In genomic region chr3:45443459-45443858, GRCh38 we compare ENCODE assay signal across 26 cellular contexts.
"Had no signal": no experiment of that assay in that cellular context is flagged by ENCODE, and none has a peak within 500 bp of the region (broad histone marks: within the 10 kb centered on the region; RNA-seq: fewer than 3 reads in every experiment).

No MANE protein-coding gene starts in this region.

- H3K9me3 ChIP-seq: adrenal gland, ascending aorta, esophagus muscularis mucosa, pancreas, prostate gland, vagina had no signal

- H3K4me1 ChIP-seq: adrenal gland, esophagus muscularis mucosa, pancreas, prostate gland had no signal

- H3K9me3 Mint-ChIP-seq: activated B cell treated with CpG ODN at 0.5 μM for 24 hours; activated naive CD4-positive, alpha-beta T cell treated with anti-CD3 and anti-CD28 coated beads for 36 hours; activated T-helper 1 cell treated with anti-CD3 and anti-CD28 coated beads, Interleukin-12 subunit alpha, Interleukin-12 subunit beta, Interleukin-2, Interleukin-4 antibody, amounts not matched to agents 30 ng/mL and 10 ng/mL and 1 ng/mL, durations not matched to agents 14 hours and 24 hours and 36 hours; natural killer cell treated with Interleukin-12 subunit alpha and Interleukin-12 subunit beta and Interleukin-15 and Interleukin-18, amount 100 ng/mL, for 72 hours; stimulated activated naive CD8-positive, alpha-beta T cell treated with anti-CD3 and anti-CD28 coated beads, Interleukin-15, Interleukin-2, amounts not matched to agents 100 ng/mL and 50 ng/mL, for 24 hours; T-helper 2 cell treated with Interferon-gamma antibody and Interleukin-4, amounts not matched to agents 5 μg/mL and 100 μg/mL, for 36 hours; type B pancreatic cell had no signal

- ATAC-seq: left colon; natural killer cell treated with Interleukin-12 subunit alpha and Interleukin-12 subunit beta and Interleukin-15 and Interleukin-18, amount 100 ng/mL, for 72 hours; pancreas; sciatic nerve; stimulated activated effector memory CD8-positive, alpha-beta T cell treated with anti-CD3 and anti-CD28 coated beads, Interleukin-12 subunit alpha, Interleukin-12 subunit beta, amount 100 ng/mL, for 72 hours had no signal

- H3K27ac Mint-ChIP-seq: activated B cell treated with CpG ODN at 0.5 μM for 24 hours; activated naive CD4-positive, alpha-beta T cell treated with anti-CD3 and anti-CD28 coated beads for 36 hours; activated naive CD8-positive, alpha-beta T cell treated with anti-CD3 and anti-CD28 coated beads for 36 hours; activated T-helper 1 cell treated with anti-CD3 and anti-CD28 coated beads, Interleukin-12 subunit alpha, Interleukin-12 subunit beta, Interleukin-2, Interleukin-4 antibody, amounts not matched to agents 30 ng/mL and 10 ng/mL and 1 ng/mL, durations not matched to agents 14 hours and 24 hours and 36 hours; stimulated activated effector memory CD8-positive, alpha-beta T cell treated with anti-CD3 and anti-CD28 coated beads, Interleukin-12 subunit alpha, Interleukin-12 subunit beta, amount 100 ng/mL, for 72 hours; stimulated activated naive CD8-positive, alpha-beta T cell treated with anti-CD3 and anti-CD28 coated beads, Interleukin-15, Interleukin-2, amounts not matched to agents 100 ng/mL and 50 ng/mL, for 24 hours; T-helper 2 cell treated with Interferon-gamma antibody and Interleukin-4, amounts not matched to agents 5 μg/mL and 100 μg/mL, for 36 hours; type B pancreatic cell had no signal

- H3K27me3 Mint-ChIP-seq: activated B cell treated with CpG ODN at 0.5 μM for 24 hours; activated naive CD8-positive, alpha-beta T cell treated with anti-CD3 and anti-CD28 coated beads for 36 hours; natural killer cell treated with Interleukin-12 subunit alpha and Interleukin-12 subunit beta and Interleukin-15 and Interleukin-18, amount 100 ng/mL, for 72 hours; stimulated activated naive CD8-positive, alpha-beta T cell treated with anti-CD3 and anti-CD28 coated beads, Interleukin-15, Interleukin-2, amounts not matched to agents 100 ng/mL and 50 ng/mL, for 24 hours; type B pancreatic cell had no signal

- H3K4me3 Mint-ChIP-seq: activated B cell treated with CpG ODN at 0.5 μM for 24 hours; activated naive CD4-positive, alpha-beta T cell treated with anti-CD3 and anti-CD28 coated beads for 36 hours; activated naive CD8-positive, alpha-beta T cell treated with anti-CD3 and anti-CD28 coated beads for 36 hours; activated T-helper 1 cell treated with anti-CD3 and anti-CD28 coated beads, Interleukin-12 subunit alpha, Interleukin-12 subunit beta, Interleukin-2, Interleukin-4 antibody, amounts not matched to agents 30 ng/mL and 10 ng/mL and 1 ng/mL, durations not matched to agents 14 hours and 24 hours and 36 hours; natural killer cell treated with Interleukin-12 subunit alpha and Interleukin-12 subunit beta and Interleukin-15 and Interleukin-18, amount 100 ng/mL, for 72 hours; stimulated activated effector memory CD8-positive, alpha-beta T cell treated with anti-CD3 and anti-CD28 coated beads, Interleukin-12 subunit alpha, Interleukin-12 subunit beta, amount 100 ng/mL, for 72 hours; stimulated activated naive CD8-positive, alpha-beta T cell treated with anti-CD3 and anti-CD28 coated beads, Interleukin-15, Interleukin-2, amounts not matched to agents 100 ng/mL and 50 ng/mL, for 24 hours; T-helper 2 cell treated with Interferon-gamma antibody and Interleukin-4, amounts not matched to agents 5 μg/mL and 100 μg/mL, for 36 hours; type B pancreatic cell had no signal

- H3K4me2 ChIP-seq: hepatocyte had no signal

- DNase-seq: activated B cell treated with CpG ODN at 0.5 μM for 24 hours; activated CD4-positive, alpha-beta T cell treated with anti-CD3 and anti-CD28 coated beads, Interleukin-2, amount 50 U/mL, for 4 hours; activated effector memory CD4-positive, alpha-beta T cell treated with anti-CD3 and anti-CD28 coated beads, Interleukin-2, amount 50 U/mL, for 16 hours; activated naive CD4-positive, alpha-beta T cell treated with anti-CD3 and anti-CD28 coated beads for 36 hours; activated naive CD8-positive, alpha-beta T cell treated with anti-CD3 and anti-CD28 coated beads for 36 hours; adrenal gland; cortex of kidney; left colon; pancreas; stimulated activated CD4-positive, alpha-beta T cell treated with anti-CD3 and anti-CD28 coated beads, Interleukin-12 subunit alpha, Interleukin-12 subunit beta, amount 100 ng/mL, for 4 hours; stimulated activated CD4-positive, alpha-beta T cell treated with anti-CD3 and anti-CD28 coated beads, Interleukin-4, amount 100 ng/mL, for 24 hours; substantia nigra; T-helper 1 cell had no signal

- H3K36me3 Mint-ChIP-seq: stimulated activated effector memory CD8-positive, alpha-beta T cell treated with anti-CD3 and anti-CD28 coated beads, Interleukin-12 subunit alpha, Interleukin-12 subunit beta, amount 100 ng/mL, for 72 hours had no signal

- H2AFZ ChIP-seq: hepatocyte had no signal

- H3K27ac ChIP-seq: adrenal gland, ascending aorta, esophagus muscularis mucosa, pancreas, prostate gland, skin epidermis had no signal

- H3K36me3 ChIP-seq: adrenal gland, ascending aorta, pancreas, prostate gland, vagina had no signal

- H3K4me3 ChIP-seq: adrenal gland, ascending aorta, esophagus muscularis mucosa, hepatocyte, pancreas, prostate gland, skin epidermis, vagina had no signal

- H3K27me3 ChIP-seq: adrenal gland, ascending aorta, esophagus muscularis mucosa, hepatocyte, pancreas, vagina had no signal

- H3K4me1 Mint-ChIP-seq: activated B cell treated with CpG ODN at 0.5 μM for 24 hours; activated naive CD8-positive, alpha-beta T cell treated with anti-CD3 and anti-CD28 coated beads for 36 hours; stimulated activated effector memory CD8-positive, alpha-beta T cell treated with anti-CD3 and anti-CD28 coated beads, Interleukin-12 subunit alpha, Interleukin-12 subunit beta, amount 100 ng/mL, for 72 hours had no signal
